17 cellular contexts compared by ENCODE assay signal in the genomic region with DNA sequence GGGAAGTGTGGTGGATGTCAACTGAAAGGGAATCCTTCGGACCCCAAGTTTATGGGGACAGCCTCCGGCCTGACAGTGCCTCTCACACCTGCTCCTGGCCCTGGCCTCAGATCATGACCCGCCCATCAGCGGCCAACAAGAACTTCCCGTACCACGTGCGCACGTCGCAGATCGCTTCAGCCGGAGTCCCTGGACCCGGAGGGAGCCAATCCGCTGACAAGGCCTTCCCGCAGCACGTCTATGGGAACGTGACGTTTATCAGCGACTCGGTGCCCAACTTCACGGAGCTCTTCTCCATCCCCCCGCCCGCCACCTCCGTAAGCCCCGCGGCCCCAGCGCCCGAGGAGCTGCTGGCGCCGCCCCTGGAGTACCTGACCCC. TPM values are rescaled to one million over a fixed set of nuclear protein-coding genes. Genes with fewer than 3 reads are reported as not detected.
A peak's percentile ranks its signal among the peaks of the same experiment; 100 is the strongest.
DNase-seq lines count a peak whose midpoint lies in the region; ATAC-seq and TF ChIP-seq lines count a peak whose summit lies in the region.
"Had no signal": no experiment of that assay in that cellular context is flagged by ENCODE, and none has a peak within 500 bp of the region (broad histone marks: within the 10 kb centered on the region; RNA-seq: fewer than 3 reads in every experiment).

No MANE protein-coding gene starts in this region.

- WGBS in testis, 2 donors: 20 to 21% methylated on average over 20 to 29 of the region's 29 CpGs

- H3K9me3 ChIP-seq in iPS-18a (ENCODE audit: control insufficient read depth, low read depth, low read length): no peaks in the 10 kb centered on the region
- no peaks in the 10 kb centered on the region for H3K9me3 ChIP-seq in testis
- H3K9me3 ChIP-seq: lower lobe of right lung had no signal

- CTCF ChIA-PET in activated CD8-positive, alpha-beta T cell treated with anti-CD3 and anti-CD28 coated beads for 36 hours (lab: Charles Lee): interaction anchor here (0.7 kb wide), 1 partner anchor 78 kb away, joined by 3 read pairs; no protein-coding TSS in a partner anchor

- peak overlapping the region; percentile 6 for H3K4me3 Mint-ChIP-seq in activated T-cell treated with anti-CD3 and anti-CD28 coated beads, Interleukin-2, amount 50 U/mL, for 24 hours
- H3K4me3 Mint-ChIP-seq in activated CD8-positive, alpha-beta T cell treated with anti-CD3 and anti-CD28 coated beads for 36 hours: peak overlapping the region; percentile 38
- H3K4me3 Mint-ChIP-seq: stimulated activated naive CD8-positive, alpha-beta T cell treated with anti-CD3 and anti-CD28 coated beads, Interleukin-15, Interleukin-2, amounts not matched to agents 100 ng/mL and 50 ng/mL, for 24 hours had no signal

- peaks cover 22% of the 10 kb centered on the region for H3K27me3 Mint-ChIP-seq in activated T-cell treated with anti-CD3 and anti-CD28 coated beads, Interleukin-2, amount 50 U/mL, for 24 hours
- peaks cover 13% of the 10 kb centered on the region for H3K27me3 Mint-ChIP-seq in activated CD8-positive, alpha-beta T cell treated with anti-CD3 and anti-CD28 coated beads for 36 hours

- TF ChIP-seq CTCF in activated CD8-positive, alpha-beta T cell treated with anti-CD3 and anti-CD28 coated beads for 36 hours (IDR thresholded peaks at IDR 0.05): no peak
- no peak for TF ChIP-seq CTCF in testis (IDR thresholded peaks at IDR 0.05)

- no peak for ATAC-seq in activated CD8-positive, alpha-beta T cell treated with anti-CD3 and anti-CD28 coated beads for 36 hours
- ATAC-seq in GM19035 (IDR thresholded peaks at IDR 0.05; ENCODE audit: unreplicated experiment) (no peak), HG03159 (IDR thresholded peaks at IDR 0.05; ENCODE audit: unreplicated experiment) (no peak)
- ATAC-seq: HCT116, lower lobe of right lung had no signal

- peak overlapping the region; percentile 59 for H3K4me3 ChIP-seq in iPS-18a (ENCODE audit: low read length)
- peak overlapping the region; percentile 83 to 85 for H3K4me3 ChIP-seq in testis

- intact Hi-C loops in activated CD8-positive, alpha-beta T cell treated with anti-CD3 and anti-CD28 coated beads for 36 hours (cut with micrococcal nuclease): no loop called here
- intact Hi-C loops in testis (cut with DNase I; ENCODE audit: low total_unique reads): no loop called here

- DNase-seq in activated T-cell treated with anti-CD3 and anti-CD28 coated beads, Interleukin-2, amount 50 U/mL, for 24 hours: no peak
- DNase-seq in activated T-cell treated with anti-CD3 and anti-CD28 coated beads for 4 hours: no peak
- no peak for DNase-seq in activated CD8-positive, alpha-beta T cell treated with anti-CD3 and anti-CD28 coated beads for 36 hours
- DNase-seq in testis: peak; percentile 42
- DNase-seq in NCI-H1105 (lab: John Stamatoyannopoulos, UW): no peak
- DNase-seq: ACHN; activated CD8-positive, alpha-beta memory T cell treated with anti-CD3 and anti-CD28 coated beads for 24 hours; DMS153; lower lobe of right lung; occipital lobe; SHP77 treated with DMSO at 0.1 percent for 48 hours had no signal

- H3K27ac ChIP-seq in iPS-18a (ENCODE audit: low read length) (no peak overlapping the region), testis (no peak overlapping the region)
- H3K27ac ChIP-seq: lower lobe of right lung had no signal

- H3K36me3 Mint-ChIP-seq in activated T-cell treated with anti-CD3 and anti-CD28 coated beads, Interleukin-2, amount 50 U/mL, for 24 hours (ENCODE audit: low read depth): no peaks in the 10 kb centered on the region
- no peaks in the 10 kb centered on the region for H3K36me3 Mint-ChIP-seq in activated CD8-positive, alpha-beta T cell treated with anti-CD3 and anti-CD28 coated beads for 36 hours (ENCODE audit: low read depth)

- peaks cover 19% of the 10 kb centered on the region for H3K4me1 Mint-ChIP-seq in activated T-cell treated with anti-CD3 and anti-CD28 coated beads, Interleukin-2, amount 50 U/mL, for 24 hours (ENCODE audit: low read depth)
- peaks cover 19% of the 10 kb centered on the region for H3K4me1 Mint-ChIP-seq in activated CD8-positive, alpha-beta T cell treated with anti-CD3 and anti-CD28 coated beads for 36 hours (ENCODE audit: low read depth)

- no peak overlapping the region for H3K9ac ChIP-seq in iPS-18a (ENCODE audit: low read length)

- POLR2A ChIA-PET in activated CD8-positive, alpha-beta T cell treated with anti-CD3 and anti-CD28 coated beads for 36 hours (lab: Charles Lee): interaction anchor here (1.5 kb wide), 1 partner anchor 213 kb away, joined by 3 read pairs; no protein-coding TSS in a partner anchor

- H3K27me3 ChIP-seq in iPS-18a (ENCODE audit: control insufficient read depth, insufficient read depth, low read length): peaks cover 32% of the 10 kb centered on the region
- no peaks in the 10 kb centered on the region for H3K27me3 ChIP-seq in testis

- H3K36me3 ChIP-seq in iPS-18a (ENCODE audit: control insufficient read depth, low read depth, low read length) (no peaks in the 10 kb centered on the region), testis (ENCODE audit: low read depth, missing control alignments) (no peaks in the 10 kb centered on the region)
- H3K36me3 ChIP-seq: lower lobe of right lung had no signal

- H3K9me3 Mint-ChIP-seq in activated T-cell treated with anti-CD3 and anti-CD28 coated beads, Interleukin-2, amount 50 U/mL, for 24 hours: no peaks in the 10 kb centered on the region
- H3K9me3 Mint-ChIP-seq in activated CD8-positive, alpha-beta T cell treated with anti-CD3 and anti-CD28 coated beads for 36 hours: no peaks in the 10 kb centered on the region
- H3K9me3 Mint-ChIP-seq: central memory CD8-positive, alpha-beta T cell; stimulated activated naive CD8-positive, alpha-beta T cell treated with anti-CD3 and anti-CD28 coated beads, Interleukin-15, Interleukin-2, amounts not matched to agents 100 ng/mL and 50 ng/mL, for 24 hours had no signal

- H3K4me1 ChIP-seq in iPS-18a (ENCODE audit: control insufficient read depth, low read depth, low read length): peaks cover 7% of the 10 kb centered on the region
- H3K4me1 ChIP-seq in testis: peaks cover 17% of the 10 kb centered on the region

- TF ChIP-seq POLR2A in testis (IDR thresholded peaks at IDR 0.05): no peak

- no peak overlapping the region for H3K27ac Mint-ChIP-seq in activated T-cell treated with anti-CD3 and anti-CD28 coated beads, Interleukin-2, amount 50 U/mL, for 24 hours
- H3K27ac Mint-ChIP-seq in activated CD8-positive, alpha-beta T cell treated with anti-CD3 and anti-CD28 coated beads for 36 hours: no peak overlapping the region
- H3K27ac Mint-ChIP-seq: stimulated activated naive CD8-positive, alpha-beta T cell treated with anti-CD3 and anti-CD28 coated beads, Interleukin-15, Interleukin-2, amounts not matched to agents 100 ng/mL and 50 ng/mL, for 24 hours had no signal

RNA-seq across cellular contexts. Expression of gene MEGF8, which starts 2.0 kb away (rescaled TPM):
- 1 to 10 TPM; 7.0 to 8.0 TPM for total RNA-seq in activated CD8-positive, alpha-beta T cell treated with anti-CD3 and anti-CD28 coated beads for 36 hours
- 10 to 100 TPM; 26.9 to 27.3 TPM for total RNA-seq in testis
- 18.8 TPM for polyA plus RNA-seq in testis (ENCODE audit: insufficient read depth, low read depth, low replicate concordance)

RNA-seq across cellular contexts. Expression of gene TMEM145, which starts 10.4 kb away (rescaled TPM):
- total RNA-seq in activated CD8-positive, alpha-beta T cell treated with anti-CD3 and anti-CD28 coated beads for 36 hours: 1 to 10 TPM; 3.0 to 3.2 TPM
- 10 to 100 TPM in 1 of 2 donors, 1 to 10 TPM in 1; 7.2 to 12.3 TPM for total RNA-seq in testis
- polyA plus RNA-seq in testis (ENCODE audit: insufficient read depth, low read depth, low replicate concordance): 6.9 TPM
- total RNA-seq: lower lobe of right lung had no signal

RNA-seq across cellular contexts. Expression of gene PAFAH1B3, which starts 21.0 kb away (rescaled TPM):
- total RNA-seq in activated CD8-positive, alpha-beta T cell treated with anti-CD3 and anti-CD28 coated beads for 36 hours: 10 to 100 TPM; 39.1 to 42.4 TPM
- 10 to 100 TPM; 50.7 to 66.7 TPM for total RNA-seq in testis
- 45.1 TPM for polyA plus RNA-seq in testis (ENCODE audit: insufficient read depth, low read depth, low replicate concordance)

RNA-seq across cellular contexts. Expression of gene PRR19, which starts 21.5 kb away (rescaled TPM):
- total RNA-seq in activated CD8-positive, alpha-beta T cell treated with anti-CD3 and anti-CD28 coated beads for 36 hours: under 1 TPM; 0.38 to 0.49 TPM
- 10 to 100 TPM; 16.8 to 18.3 TPM for total RNA-seq in testis
- 37.4 TPM for polyA plus RNA-seq in testis (ENCODE audit: insufficient read depth, low read depth, low replicate concordance)

RNA-seq across cellular contexts. Expression of gene CIC, which starts 54.4 kb away (rescaled TPM):
- 10 to 100 TPM; 60.7 to 65.6 TPM for total RNA-seq in activated CD8-positive, alpha-beta T cell treated with anti-CD3 and anti-CD28 coated beads for 36 hours
- total RNA-seq in testis: 100 to 1,000 TPM; 163 to 181 TPM
- 95.6 TPM for polyA plus RNA-seq in testis (ENCODE audit: insufficient read depth, low read depth, low replicate concordance)
